ENCODE assay signal across 17 cellular contexts in the genomic region with DNA sequence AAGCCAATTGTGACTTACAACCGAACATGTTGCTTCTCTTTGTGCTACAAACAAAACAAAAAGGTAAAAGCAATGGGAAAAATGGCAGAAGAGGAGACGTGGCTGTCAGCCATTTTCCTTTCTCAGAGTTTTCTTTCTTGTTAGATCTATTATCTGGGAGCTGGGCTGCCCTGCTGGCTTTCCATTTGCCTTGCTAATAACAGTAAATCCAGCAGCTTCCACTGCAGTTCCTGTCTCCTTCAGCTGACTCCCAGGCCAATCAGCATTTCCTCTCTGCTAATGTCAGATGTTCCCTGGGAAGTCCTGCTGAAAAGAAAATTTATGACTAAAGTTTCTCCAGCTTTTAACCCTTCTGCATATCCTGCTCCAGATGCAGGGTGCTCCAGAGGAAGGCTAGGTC.
A peak's percentile ranks its signal among the peaks of the same experiment; 100 is the strongest.
DNase-seq lines count a peak whose midpoint lies in the region; ATAC-seq and TF ChIP-seq lines count a peak whose summit lies in the region.
"Had no signal": no experiment of that assay in that cellular context is flagged by ENCODE, and none has a peak within 500 bp of the region (broad histone marks: within the 10 kb centered on the region; RNA-seq: fewer than 3 reads in every experiment).

No MANE protein-coding gene starts in this region.

- no peaks in the 10 kb centered on the region for H3K27me3 Mint-ChIP-seq in CD4-positive, alpha-beta memory T cell
- H3K27me3 Mint-ChIP-seq in endothelial cell (ENCODE audit: unreplicated experiment): no peaks in the 10 kb centered on the region
- H3K27me3 Mint-ChIP-seq: dendritic cell treated with granulocyte-macrophage colony-stimulating factor and Interleukin-4, amounts not matched to agents 40 ng/mL and 50 ng/mL, for 4 days; memory B cell; stimulated activated naive CD8-positive, alpha-beta T cell treated with anti-CD3 and anti-CD28 coated beads, Interleukin-15, Interleukin-2, amounts not matched to agents 100 ng/mL and 50 ng/mL, for 24 hours had no signal

- POLR2A ChIA-PET in CD4-positive, alpha-beta memory T cell (lab: Charles Lee; ENCODE audit: partially characterized antibody): no interaction called here

- WGBS in mesodermal cell (ENCODE audit: insufficient coverage in 2 of 2), 2 experiments: 29 to 40% methylated on average over 1 to 2 of the region's 2 CpGs

- TF ChIP-seq CTCF in endothelial cell (IDR thresholded peaks at IDR 0.05; ENCODE audit: unreplicated experiment): no peak

- H3K36me3 ChIP-seq in CD4-positive, alpha-beta memory T cell (ENCODE audit: insufficient read depth, low read length): no peaks in the 10 kb centered on the region
- peaks cover 14% of the 10 kb centered on the region for H3K36me3 ChIP-seq in mesodermal cell (ENCODE audit: control insufficient read depth, insufficient read depth, low read length)

- peaks cover 30% of the 10 kb centered on the region for H3K4me1 ChIP-seq in CD4-positive, alpha-beta memory T cell (ENCODE audit: insufficient read depth, low read length)
- peaks cover 47% of the 10 kb centered on the region for H3K4me1 ChIP-seq in mesodermal cell (ENCODE audit: control insufficient read depth, insufficient read depth, low read length, poor library complexity, severe bottlenecking)

- no peaks in the 10 kb centered on the region for H3K9me3 ChIP-seq in CD4-positive, alpha-beta memory T cell (ENCODE audit: control insufficient read depth in 1 of 2, low read length in 2 of 2)
- H3K9me3 ChIP-seq in mesodermal cell (ENCODE audit: control insufficient read depth, low read length): no peaks in the 10 kb centered on the region

- no peaks in the 10 kb centered on the region for H3K9me3 Mint-ChIP-seq in CD4-positive, alpha-beta memory T cell
- no peaks in the 10 kb centered on the region for H3K9me3 Mint-ChIP-seq in endothelial cell (ENCODE audit: unreplicated experiment)
- H3K9me3 Mint-ChIP-seq: dendritic cell treated with granulocyte-macrophage colony-stimulating factor and Interleukin-4, amounts not matched to agents 40 ng/mL and 50 ng/mL, for 4 days; memory B cell; stimulated activated naive CD8-positive, alpha-beta T cell treated with anti-CD3 and anti-CD28 coated beads, Interleukin-15, Interleukin-2, amounts not matched to agents 100 ng/mL and 50 ng/mL, for 24 hours; T-helper 1 cell treated with Interleukin-12 subunit alpha and Interleukin-12 subunit beta and Interleukin-4 antibody, amounts not matched to agents 30 μg/mL and 1 μg/mL, for 36 hours had no signal

- peaks cover 3 to 12% of the 10 kb centered on the region in 2 donors for H3K36me3 Mint-ChIP-seq in CD4-positive, alpha-beta memory T cell
- H3K36me3 Mint-ChIP-seq in endothelial cell (ENCODE audit: low read depth, unreplicated experiment): peaks cover 8% of the 10 kb centered on the region

- peaks cover 23 to 51% (median 28%) of the 10 kb centered on the region in 4 donors for H3K4me1 Mint-ChIP-seq in CD4-positive, alpha-beta memory T cell
- peaks cover 34% of the 10 kb centered on the region for H3K4me1 Mint-ChIP-seq in endothelial cell (ENCODE audit: unreplicated experiment)

- intact Hi-C loops in CD4-positive, alpha-beta memory T cell (cut with micrococcal nuclease): no loop called here

- no peaks in the 10 kb centered on the region for H3K27me3 ChIP-seq in CD4-positive, alpha-beta memory T cell (ENCODE audit: insufficient read depth, low read length)

- peak overlapping the region in 4 of 7 donors; percentile 1 to 74 (median 37) for H3K27ac Mint-ChIP-seq in CD4-positive, alpha-beta memory T cell
- no peak overlapping the region for H3K27ac Mint-ChIP-seq in endothelial cell (ENCODE audit: unreplicated experiment)
- H3K27ac Mint-ChIP-seq: T-helper 1 cell treated with Interleukin-12 subunit alpha and Interleukin-12 subunit beta and Interleukin-4 antibody, amounts not matched to agents 30 μg/mL and 1 μg/mL, for 36 hours had no signal

- ATAC-seq in GM21423 (IDR thresholded peaks at IDR 0.05; ENCODE audit: unreplicated experiment): no peak

- H3K27ac ChIP-seq in CD4-positive, alpha-beta memory T cell (ENCODE audit: low read depth, low read length): no peak overlapping the region
- H3K27ac ChIP-seq in mesodermal cell (ENCODE audit: low read depth, low read length, severe bottlenecking): peak overlapping the region; percentile 60

- no peak overlapping the region for H3K4me3 Mint-ChIP-seq in CD4-positive, alpha-beta memory T cell
- no peak overlapping the region for H3K4me3 Mint-ChIP-seq in endothelial cell (ENCODE audit: unreplicated experiment)
- H3K4me3 Mint-ChIP-seq: dendritic cell treated with granulocyte-macrophage colony-stimulating factor and Interleukin-4, amounts not matched to agents 40 ng/mL and 50 ng/mL, for 4 days; memory B cell; stimulated activated naive CD8-positive, alpha-beta T cell treated with anti-CD3 and anti-CD28 coated beads, Interleukin-15, Interleukin-2, amounts not matched to agents 100 ng/mL and 50 ng/mL, for 24 hours; T-helper 1 cell treated with Interleukin-12 subunit alpha and Interleukin-12 subunit beta and Interleukin-4 antibody, amounts not matched to agents 30 μg/mL and 1 μg/mL, for 36 hours had no signal

- H3K4me3 ChIP-seq in CD4-positive, alpha-beta memory T cell (ENCODE audit: low read length in 2 of 2): no peak overlapping the region
- no peak overlapping the region for H3K4me3 ChIP-seq in mesodermal cell (ENCODE audit: extremely low read depth, insufficient read depth, low read length, poor library complexity, severe bottlenecking)
- H3K4me3 ChIP-seq: skin epidermis had no signal

- DNase-seq in CD4-positive, alpha-beta memory T cell: no peak
- DNase-seq in LHCN-M2 (ENCODE audit: low read depth): peak; percentile 27
- peak; percentile 18 for DNase-seq in endothelial cell (ENCODE audit: low spot score)
- no peak for DNase-seq in T-helper 9 cell
- no peak for DNase-seq in activated CD4-positive, alpha-beta T cell treated with anti-CD3 and anti-CD28 coated beads, Interleukin-2, amount 50 U/mL, for 4 hours
- DNase-seq in AG20443 (ENCODE audit: low spot score): no peak
- DNase-seq: activated CD4-positive, CD25-positive, alpha-beta regulatory T cell treated with anti-CD3 and anti-CD28 coated beads, Interleukin-2, amount 50 U/mL, for 72 hours; AML-193; DMS153; occipital lobe had no signal

- CTCF ChIA-PET in CD4-positive, alpha-beta memory T cell (lab: Charles Lee; ENCODE audit: partially characterized antibody): no interaction called here

Comparison
In these comparisons a context has a peak if more than half of its experiments do, and no peak if none do; other contexts are left out.
1. DNase-seq: peak in LHCN-M2 (single experiment) and endothelial cell (single experiment); none in CD4-positive, alpha-beta memory T cell (0 of 5), T-helper 9 cell (single experiment), activated CD4-positive, alpha-beta T cell treated with anti-CD3 and anti-CD28 coated beads, Interleukin-2, amount 50 U/mL, for 4 hours (0 of 2) and AG20443 (single experiment).